In the genomic region with DNA sequence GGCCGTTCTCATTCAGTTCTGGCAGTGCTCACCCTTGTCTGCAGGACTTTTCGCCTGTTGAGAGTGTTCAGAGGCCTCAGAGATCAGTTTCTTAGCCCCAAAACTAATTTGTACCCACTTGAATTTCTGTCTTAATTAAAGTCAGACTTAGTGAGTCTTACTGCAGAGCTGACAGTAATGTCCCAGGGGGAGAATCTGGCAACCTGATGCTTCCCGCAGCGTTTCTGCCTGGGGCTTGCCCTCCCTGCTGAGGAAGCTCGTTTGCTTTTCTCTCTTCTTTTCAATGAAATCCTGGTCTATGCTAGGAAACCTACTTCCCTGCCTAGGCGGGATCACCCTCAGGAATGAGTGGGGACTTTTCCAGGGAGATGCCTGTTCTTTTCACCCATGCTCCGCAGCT, we compare ENCODE assay signal across 1 cellular context.
TF ChIP-seq lines count a peak whose summit lies in the region.

No MANE protein-coding gene starts in this region.

TF ChIP-seq in H1, 55 proteins besides CTCF, POLR2A, EP300 and RAD21:
- TF ChIP-seq SIX5 (IDR thresholded peaks at IDR 0.05; ENCODE audit: low read depth, low read length) = no peak
- no peak for TF ChIP-seq CBX5 (IDR thresholded peaks at IDR 0.05; ENCODE audit: low read depth, low read length)
